Comparison of ENCODE assay signal across 9 cellular contexts in genomic region chr2:174752403-174753037, GRCh38. TPM values are rescaled to one million over a fixed set of nuclear protein-coding genes. Genes with fewer than 3 reads are reported as not detected.
DNase-seq lines count a peak whose midpoint lies in the region; ATAC-seq and TF ChIP-seq lines count a peak whose summit lies in the region.
"Had no signal": no experiment of that assay in that cellular context is flagged by ENCODE, and none has a peak within 500 bp of the region (broad histone marks: within the 10 kb centered on the region; RNA-seq: fewer than 3 reads in every experiment).

No MANE protein-coding gene starts in this region.

- intact Hi-C loops in left colon (cut with DNase I, micrococcal nuclease), result no loop called here
- intact Hi-C loops in breast epithelium (cut with DNase I; ENCODE audit: low total_unique reads), result no loop called here
- intact Hi-C loops in vagina (cut with DNase I), result no loop called here

- no peaks in the 10 kb centered on the region for H3K9me3 ChIP-seq in MM.1S (replicated peaks; ENCODE audit: insufficient read depth, low read length)
- H3K9me3 ChIP-seq in breast epithelium, result no peaks in the 10 kb centered on the region
- H3K9me3 ChIP-seq in vagina, result no peaks in the 10 kb centered on the region

- DNase-seq in MM.1S (peak; percentile 71), kidney glomerular epithelial cell (lab: John Stamatoyannopoulos, UW) (peak; percentile 70), left colon (no peak), breast epithelium (ENCODE audit: low spot score in 2 of 2) (no peak), superior temporal gyrus (ENCODE audit: extremely low spot score) (no peak), vagina (ENCODE audit: extremely low spot score in 2 of 2) (no peak)
- DNase-seq: natural killer cell had no signal

- H3K4me2 ChIP-seq in MM.1S (ENCODE audit: low read depth, low read length), result peak overlapping the region; percentile 30

- no peak for TF ChIP-seq CTCF in MM.1S (IDR thresholded peaks at IDR 0.05; ENCODE audit: low read length)
- no peak for TF ChIP-seq CTCF in breast epithelium (IDR thresholded peaks at IDR 0.05)
- TF ChIP-seq CTCF in vagina (IDR thresholded peaks at IDR 0.05), result no peak

- no peaks in the 10 kb centered on the region for H3K79me2 ChIP-seq in MM.1S (ENCODE audit: low read length)

- H3F3A ChIP-seq in MM.1S (ENCODE audit: insufficient read depth, low read length), result peaks cover 12% of the 10 kb centered on the region

- no peaks in the 10 kb centered on the region for H3K36me3 ChIP-seq in MM.1S (replicated peaks; ENCODE audit: insufficient read depth, low read length)
- no peaks in the 10 kb centered on the region for H3K36me3 ChIP-seq in breast epithelium
- H3K36me3 ChIP-seq in vagina, result no peaks in the 10 kb centered on the region

- no peaks in the 10 kb centered on the region for H3K9me2 ChIP-seq in MM.1S (replicated peaks; ENCODE audit: insufficient read depth, low read length)

- H3K27me3 ChIP-seq in MM.1S (replicated peaks; ENCODE audit: insufficient read depth, low read length), result 0 out of 2 replicates have a peak, but pooled peaks cover 9% of the 10 kb centered on the region
- H3K27me3 ChIP-seq in breast epithelium, result no peaks in the 10 kb centered on the region
- H3K27me3 ChIP-seq in vagina, result no peaks in the 10 kb centered on the region

- TF ChIP-seq POLR2A in breast epithelium (IDR thresholded peaks at IDR 0.05) (no peak), vagina (IDR thresholded peaks at IDR 0.05) (no peak)

- no peak overlapping the region for H3K9ac ChIP-seq in MM.1S (ENCODE audit: low read length)

- no peaks in the 10 kb centered on the region for H4K20me1 ChIP-seq in MM.1S (ENCODE audit: insufficient read depth, low read length)

- H3K4me3 ChIP-seq in MM.1S (ENCODE audit: low read length) (no peak overlapping the region), breast epithelium (no peak overlapping the region), vagina (no peak overlapping the region)

- H2AFZ ChIP-seq in MM.1S (ENCODE audit: low read length), result no peak overlapping the region

- ATAC-seq in GM18870 (IDR thresholded peaks at IDR 0.05; ENCODE audit: unreplicated experiment) (peak; percentile 95), GM21825 (IDR thresholded peaks at IDR 0.05; ENCODE audit: unreplicated experiment) (peak; percentile 79), left colon (no peak)

- H3K27ac ChIP-seq in MM.1S (ENCODE audit: low read length) (peak overlapping the region; percentile 5; the same call in 1 of the 2 replicates), breast epithelium (no peak overlapping the region), vagina (no peak overlapping the region)

- peaks cover 20% of the 10 kb centered on the region for H3K4me1 ChIP-seq in MM.1S (ENCODE audit: low read length)
- H3K4me1 ChIP-seq in breast epithelium, result no peaks in the 10 kb centered on the region
- no peaks in the 10 kb centered on the region for H3K4me1 ChIP-seq in vagina

RNA-seq across cellular contexts. Expression of gene CHRNA1, which starts 11.8 kb away (rescaled TPM):
- total RNA-seq in left colon (1 to 10 TPM; 2.3 to 3.5 TPM), breast epithelium (1 to 10 TPM in 1 of 3 donors, not detected in 2; 8.2 TPM), vagina (not detected)

Comparison
In these comparisons a context has a peak if more than half of its experiments do, and no peak if none do; other contexts are left out.
1. DNase-seq: peak in MM.1S (single experiment) and kidney glomerular epithelial cell (single experiment); none in left colon (0 of 2), breast epithelium (0 of 2), superior temporal gyrus (single experiment) and vagina (0 of 2).